2 cellular contexts compared by ENCODE assay signal in the genomic region with DNA sequence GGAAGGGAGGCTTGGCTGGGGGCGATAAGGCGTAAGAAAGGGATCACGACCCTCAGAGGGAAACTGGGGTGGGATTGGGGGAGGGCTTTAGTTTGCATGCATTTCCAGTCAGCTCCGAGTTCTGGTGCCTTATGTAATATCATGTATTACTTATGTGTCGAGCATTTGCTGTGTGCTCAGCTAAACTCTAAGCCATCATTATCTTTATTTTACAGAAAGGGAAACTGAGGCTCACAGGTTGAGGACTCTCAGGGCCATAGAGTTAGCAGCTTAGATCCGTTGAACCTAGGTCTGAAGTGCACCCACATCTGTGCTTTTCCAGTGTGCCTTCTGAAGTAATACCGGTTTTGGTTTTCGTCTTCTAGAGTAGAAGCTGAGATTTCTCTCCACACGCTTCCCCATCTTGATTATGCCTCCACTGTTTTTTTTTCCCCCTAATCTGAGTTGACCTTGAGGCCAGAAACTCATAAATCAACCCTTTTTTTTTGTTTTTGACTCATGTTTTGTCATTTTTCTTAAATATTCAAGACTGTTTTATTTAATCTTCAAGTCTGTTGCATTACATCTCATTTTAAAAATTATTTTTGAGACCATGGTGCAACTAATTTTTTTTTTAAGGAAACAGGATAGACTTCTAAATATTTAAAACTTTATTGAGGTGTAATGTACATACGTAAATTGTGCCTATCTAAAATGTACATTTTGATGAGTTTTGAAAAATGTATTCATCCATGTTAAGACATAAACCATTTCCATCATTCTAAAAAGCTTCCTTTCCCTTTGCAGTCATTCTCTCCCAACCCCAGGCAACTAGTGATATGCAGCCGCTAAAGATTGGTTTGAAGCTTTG.
TF ChIP-seq lines count a peak whose summit lies in the region.

No MANE protein-coding gene starts in this region.

TF ChIP-seq in IMR-90, 13 proteins besides CTCF, POLR2A, EP300 and RAD21:
- no peak for TF ChIP-seq RCOR1 (IDR thresholded peaks at IDR 0.05; ENCODE audit: insufficient replicate concordance, low read length)
- no peak for TF ChIP-seq NFE2L2 (IDR thresholded peaks at IDR 0.05; ENCODE audit: low read depth, low read length)
- no peak for TF ChIP-seq MXI1 (IDR thresholded peaks at IDR 0.05; ENCODE audit: borderline replicate concordance, low read depth, low read length)
- TF ChIP-seq MAFK (IDR thresholded peaks at IDR 0.05; ENCODE audit: low read depth, low read length): no peak
- no peak for TF ChIP-seq SMC3 (IDR thresholded peaks at IDR 0.05; ENCODE audit: low read depth, low read length)
- no peak for TF ChIP-seq CHD1 (IDR thresholded peaks at IDR 0.05; ENCODE audit: low read depth, low read length)
- TF ChIP-seq, protein P1, sequence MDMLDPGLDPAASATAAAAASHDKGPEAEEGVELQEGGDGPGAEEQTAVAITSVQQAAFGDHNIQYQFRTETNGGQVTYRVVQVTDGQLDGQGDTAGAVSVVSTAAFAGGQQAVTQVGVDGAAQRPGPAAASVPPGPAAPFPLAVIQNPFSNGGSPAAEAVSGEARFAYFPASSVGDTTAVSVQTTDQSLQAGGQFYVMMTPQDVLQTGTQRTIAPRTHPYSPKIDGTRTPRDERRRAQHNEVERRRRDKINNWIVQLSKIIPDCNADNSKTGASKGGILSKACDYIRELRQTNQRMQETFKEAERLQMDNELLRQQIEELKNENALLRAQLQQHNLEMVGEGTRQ (IDR thresholded peaks at IDR 0.05; ENCODE audit: low read depth, low read length): no peak
- no peak for TF ChIP-seq RFX5 (IDR thresholded peaks at IDR 0.05; ENCODE audit: low read depth, low read length)
- TF ChIP-seq BHLHE40 (IDR thresholded peaks at IDR 0.05; ENCODE audit: low read depth, low read length): no peak
- TF ChIP-seq CEBPB (IDR thresholded peaks at IDR 0.05; ENCODE audit: low read depth, low read length): no peak
- TF ChIP-seq MAZ (IDR thresholded peaks at IDR 0.05; ENCODE audit: borderline replicate concordance, low read depth, low read length): no peak
- TF ChIP-seq FOS (IDR thresholded peaks at IDR 0.05; ENCODE audit: low read depth, low read length): no peak

TF ChIP-seq in K562, 482 proteins besides CTCF, POLR2A, EP300 and RAD21 (continues in another document):
- TF ChIP-seq FOXP1 (CRISPR knock-in tag; IDR thresholded peaks at IDR 0.05) (no peak), CREB1 (IDR thresholded peaks at IDR 0.05) (no peak), CREB1 (CRISPR knock-in tag; IDR thresholded peaks at IDR 0.05) (no peak), ZNF436 (CRISPR knock-in tag; IDR thresholded peaks at IDR 0.05) (no peak), ETV5 (CRISPR knock-in tag; IDR thresholded peaks at IDR 0.05; ENCODE audit: low read depth) (0 out of 2 replicates have a peak, but pooled peaks have one; percentile 4), CEBPB (tag; IDR thresholded peaks at IDR 0.05) (no peak), KAT2B (IDR thresholded peaks at IDR 0.05; ENCODE audit: low read depth, low read length) (no peak), MXD1 (CRISPR knock-in tag; IDR thresholded peaks at IDR 0.05; ENCODE audit: borderline replicate concordance, poor library complexity, severe bottlenecking) (no peak), NUFIP1 (IDR thresholded peaks at IDR 0.05; ENCODE audit: partially characterized antibody) (no peak), ARNT (IDR thresholded peaks at IDR 0.05) (0 out of 4 replicates have a peak, but pooled peaks of 1 of the 2 experiments have one; percentile 14), SNIP1 (IDR thresholded peaks at IDR 0.05; ENCODE audit: low read depth) (no peak), MYBL2 (IDR thresholded peaks at IDR 0.05; ENCODE audit: low read depth) (no peak), MYBL2 (CRISPR knock-in tag; IDR thresholded peaks at IDR 0.05; ENCODE audit: borderline replicate concordance) (no peak), SREBF2 (CRISPR knock-in tag; IDR thresholded peaks at IDR 0.05) (no peak), KDM1A (IDR thresholded peaks at IDR 0.05) (peak; percentile 92), RCOR1 (IDR thresholded peaks at IDR 0.05; ENCODE audit: borderline replicate concordance in 1 of 2, low read depth in 2 of 2, low read length in 2 of 2) (peak in 1 of 2 experiments; percentile 93; a peak in 2 of 4 replicates), SPI1 (IDR thresholded peaks at IDR 0.05; ENCODE audit: borderline replicate concordance, low read depth, low read length) (no peak), ZKSCAN3 (CRISPR knock-in tag; IDR thresholded peaks at IDR 0.05) (no peak), GTF2F1 (IDR thresholded peaks at IDR 0.05; ENCODE audit: low read depth, low read length) (no peak), HES1 (IDR thresholded peaks at IDR 0.05; ENCODE audit: low read depth) (peak; percentile 96), KLF13 (tag; IDR thresholded peaks at IDR 0.05; ENCODE audit: borderline replicate concordance, low read depth) (no peak), RBBP5 (IDR thresholded peaks at IDR 0.05; ENCODE audit: borderline replicate concordance, insufficient read depth, low read length, poor library complexity, severe bottlenecking) (no peak), HDAC2 (IDR thresholded peaks at IDR 0.05) (0 out of 2 replicates have a peak, but pooled peaks have one; percentile 6), NCOR1 (IDR thresholded peaks at IDR 0.05) (no peak), RBFOX2 (IDR thresholded peaks at IDR 0.05; ENCODE audit: low read depth, low read length) (no peak), CEBPG (CRISPR knock-in tag; IDR thresholded peaks at IDR 0.05) (no peak), CEBPG (tag; conservative IDR thresholded peaks at IDR 0.05 in 1 of 2, IDR thresholded peaks at IDR 0.05 in 1 of 2) (no peak), ZBTB1 (CRISPR knock-in tag; IDR thresholded peaks at IDR 0.05; ENCODE audit: borderline replicate concordance, low read depth) (no peak), ZNF408 (CRISPR knock-in tag; IDR thresholded peaks at IDR 0.05; ENCODE audit: low read depth) (no peak), BCOR (IDR thresholded peaks at IDR 0.05) (peak; percentile 29; the same call in 1 of the 2 replicates), BRF1 (IDR thresholded peaks at IDR 0.05; ENCODE audit: borderline replicate concordance, extremely low read depth, insufficient read length) (no peak), ZNF282 (CRISPR knock-in tag; IDR thresholded peaks at IDR 0.05) (no peak), PTBP1 (IDR thresholded peaks at IDR 0.05; ENCODE audit: low read depth, low read length) (no peak), KAT8 (IDR thresholded peaks at IDR 0.05; ENCODE audit: low read depth) (0 out of 2 replicates have a peak, but pooled peaks have one; percentile 23), C11orf30 (IDR thresholded peaks at IDR 0.05; ENCODE audit: low read depth) (no peak), NR2C1 (IDR thresholded peaks at IDR 0.05) (no peak), NR2C1 (tag; IDR thresholded peaks at IDR 0.05) (no peak), ZNF384 (IDR thresholded peaks at IDR 0.05; ENCODE audit: low read depth, low read length) (peak; percentile 71), SNAPC5 (CRISPR knock-in tag; IDR thresholded peaks at IDR 0.05) (no peak), NKRF (IDR thresholded peaks at IDR 0.05; ENCODE audit: borderline replicate concordance) (0 out of 2 replicates have a peak, but pooled peaks have one; percentile 5), ZNF184 (CRISPR knock-in tag; IDR thresholded peaks at IDR 0.05) (0 out of 2 replicates have a peak, but pooled peaks have one; percentile 70), CCNT2 (IDR thresholded peaks at IDR 0.05; ENCODE audit: borderline replicate concordance, extremely low read depth, insufficient read length, low read depth, low read length) (no peak), ZNF717 (CRISPR knock-in tag; IDR thresholded peaks at IDR 0.05) (no peak), ASH1L (IDR thresholded peaks at IDR 0.05; ENCODE audit: borderline replicate concordance, low read depth, partially characterized antibody) (no peak)
- TF ChIP-seq, protein P2, sequence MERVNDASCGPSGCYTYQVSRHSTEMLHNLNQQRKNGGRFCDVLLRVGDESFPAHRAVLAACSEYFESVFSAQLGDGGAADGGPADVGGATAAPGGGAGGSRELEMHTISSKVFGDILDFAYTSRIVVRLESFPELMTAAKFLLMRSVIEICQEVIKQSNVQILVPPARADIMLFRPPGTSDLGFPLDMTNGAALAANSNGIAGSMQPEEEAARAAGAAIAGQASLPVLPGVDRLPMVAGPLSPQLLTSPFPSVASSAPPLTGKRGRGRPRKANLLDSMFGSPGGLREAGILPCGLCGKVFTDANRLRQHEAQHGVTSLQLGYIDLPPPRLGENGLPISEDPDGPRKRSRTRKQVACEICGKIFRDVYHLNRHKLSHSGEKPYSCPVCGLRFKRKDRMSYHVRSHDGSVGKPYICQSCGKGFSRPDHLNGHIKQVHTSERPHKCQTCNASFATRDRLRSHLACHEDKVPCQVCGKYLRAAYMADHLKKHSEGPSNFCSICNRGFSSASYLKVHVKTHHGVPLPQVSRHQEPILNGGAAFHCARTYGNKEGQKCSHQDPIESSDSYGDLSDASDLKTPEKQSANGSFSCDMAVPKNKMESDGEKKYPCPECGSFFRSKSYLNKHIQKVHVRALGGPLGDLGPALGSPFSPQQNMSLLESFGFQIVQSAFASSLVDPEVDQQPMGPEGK (CRISPR knock-in tag; IDR thresholded peaks at IDR 0.05; ENCODE audit: borderline replicate concordance): no peak
- TF ChIP-seq, protein P3, sequence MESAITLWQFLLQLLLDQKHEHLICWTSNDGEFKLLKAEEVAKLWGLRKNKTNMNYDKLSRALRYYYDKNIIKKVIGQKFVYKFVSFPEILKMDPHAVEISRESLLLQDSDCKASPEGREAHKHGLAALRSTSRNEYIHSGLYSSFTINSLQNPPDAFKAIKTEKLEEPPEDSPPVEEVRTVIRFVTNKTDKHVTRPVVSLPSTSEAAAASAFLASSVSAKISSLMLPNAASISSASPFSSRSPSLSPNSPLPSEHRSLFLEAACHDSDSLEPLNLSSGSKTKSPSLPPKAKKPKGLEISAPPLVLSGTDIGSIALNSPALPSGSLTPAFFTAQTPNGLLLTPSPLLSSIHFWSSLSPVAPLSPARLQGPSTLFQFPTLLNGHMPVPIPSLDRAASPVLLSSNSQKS (CRISPR knock-in tag; IDR thresholded peaks at IDR 0.05): no peak
- TF ChIP-seq, protein P4, sequence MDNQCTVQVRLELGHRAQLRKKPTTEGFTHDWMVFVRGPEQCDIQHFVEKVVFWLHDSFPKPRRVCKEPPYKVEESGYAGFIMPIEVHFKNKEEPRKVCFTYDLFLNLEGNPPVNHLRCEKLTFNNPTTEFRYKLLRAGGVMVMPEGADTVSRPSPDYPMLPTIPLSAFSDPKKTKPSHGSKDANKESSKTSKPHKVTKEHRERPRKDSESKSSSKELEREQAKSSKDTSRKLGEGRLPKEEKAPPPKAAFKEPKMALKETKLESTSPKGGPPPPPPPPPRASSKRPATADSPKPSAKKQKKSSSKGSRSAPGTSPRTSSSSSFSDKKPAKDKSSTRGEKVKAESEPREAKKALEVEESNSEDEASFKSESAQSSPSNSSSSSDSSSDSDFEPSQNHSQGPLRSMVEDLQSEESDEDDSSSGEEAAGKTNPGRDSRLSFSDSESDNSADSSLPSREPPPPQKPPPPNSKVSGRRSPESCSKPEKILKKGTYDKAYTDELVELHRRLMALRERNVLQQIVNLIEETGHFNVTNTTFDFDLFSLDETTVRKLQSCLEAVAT (IDR thresholded peaks at IDR 0.05): no peak
- TF ChIP-seq, protein P5, sequence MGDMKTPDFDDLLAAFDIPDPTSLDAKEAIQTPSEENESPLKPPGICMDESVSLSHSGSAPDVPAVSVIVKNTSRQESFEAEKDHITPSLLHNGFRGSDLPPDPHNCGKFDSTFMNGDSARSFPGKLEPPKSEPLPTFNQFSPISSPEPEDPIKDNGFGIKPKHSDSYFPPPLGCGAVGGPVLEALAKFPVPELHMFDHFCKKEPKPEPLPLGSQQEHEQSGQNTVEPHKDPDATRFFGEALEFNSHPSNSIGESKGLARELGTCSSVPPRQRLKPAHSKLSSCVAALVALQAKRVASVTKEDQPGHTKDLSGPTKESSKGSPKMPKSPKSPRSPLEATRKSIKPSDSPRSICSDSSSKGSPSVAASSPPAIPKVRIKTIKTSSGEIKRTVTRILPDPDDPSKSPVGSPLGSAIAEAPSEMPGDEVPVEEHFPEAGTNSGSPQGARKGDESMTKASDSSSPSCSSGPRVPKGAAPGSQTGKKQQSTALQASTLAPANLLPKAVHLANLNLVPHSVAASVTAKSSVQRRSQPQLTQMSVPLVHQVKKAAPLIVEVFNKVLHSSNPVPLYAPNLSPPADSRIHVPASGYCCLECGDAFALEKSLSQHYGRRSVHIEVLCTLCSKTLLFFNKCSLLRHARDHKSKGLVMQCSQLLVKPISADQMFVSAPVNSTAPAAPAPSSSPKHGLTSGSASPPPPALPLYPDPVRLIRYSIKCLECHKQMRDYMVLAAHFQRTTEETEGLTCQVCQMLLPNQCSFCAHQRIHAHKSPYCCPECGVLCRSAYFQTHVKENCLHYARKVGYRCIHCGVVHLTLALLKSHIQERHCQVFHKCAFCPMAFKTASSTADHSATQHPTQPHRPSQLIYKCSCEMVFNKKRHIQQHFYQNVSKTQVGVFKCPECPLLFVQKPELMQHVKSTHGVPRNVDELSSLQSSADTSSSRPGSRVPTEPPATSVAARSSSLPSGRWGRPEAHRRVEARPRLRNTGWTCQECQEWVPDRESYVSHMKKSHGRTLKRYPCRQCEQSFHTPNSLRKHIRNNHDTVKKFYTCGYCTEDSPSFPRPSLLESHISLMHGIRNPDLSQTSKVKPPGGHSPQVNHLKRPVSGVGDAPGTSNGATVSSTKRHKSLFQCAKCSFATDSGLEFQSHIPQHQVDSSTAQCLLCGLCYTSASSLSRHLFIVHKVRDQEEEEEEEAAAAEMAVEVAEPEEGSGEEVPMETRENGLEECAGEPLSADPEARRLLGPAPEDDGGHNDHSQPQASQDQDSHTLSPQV (IDR thresholded peaks at IDR 0.05): no peak
